1 cellular context compared by ENCODE assay signal in genomic region chr9:99266136-99267023, GRCh38.
A peak's percentile ranks its signal among the peaks of the same experiment; 100 is the strongest.
TF ChIP-seq lines count a peak whose summit lies in the region.

No MANE protein-coding gene starts in this region.

TF ChIP-seq in K562, 482 proteins besides CTCF, POLR2A, EP300 and RAD21 (continued from another document and continues in another):
- TF ChIP-seq, protein P1, sequence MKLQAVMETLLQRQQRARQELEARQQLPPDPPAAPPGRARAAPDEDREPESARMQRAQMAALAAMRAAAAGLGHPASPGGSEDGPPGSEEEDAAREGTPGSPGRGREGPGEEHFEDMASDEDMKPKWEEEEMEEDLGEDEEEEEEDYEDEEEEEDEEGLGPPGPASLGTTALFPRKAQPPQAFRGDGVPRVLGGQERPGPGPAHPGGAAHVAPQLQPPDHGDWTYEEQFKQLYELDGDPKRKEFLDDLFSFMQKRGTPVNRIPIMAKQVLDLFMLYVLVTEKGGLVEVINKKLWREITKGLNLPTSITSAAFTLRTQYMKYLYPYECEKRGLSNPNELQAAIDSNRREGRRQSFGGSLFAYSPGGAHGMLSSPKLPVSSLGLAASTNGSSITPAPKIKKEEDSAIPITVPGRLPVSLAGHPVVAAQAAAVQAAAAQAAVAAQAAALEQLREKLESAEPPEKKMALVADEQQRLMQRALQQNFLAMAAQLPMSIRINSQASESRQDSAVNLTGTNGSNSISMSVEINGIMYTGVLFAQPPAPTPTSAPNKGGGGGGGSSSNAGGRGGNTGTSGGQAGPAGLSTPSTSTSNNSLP (IDR thresholded peaks at IDR 0.05; ENCODE audit: borderline replicate concordance, low read depth, low read length), result no peak
- TF ChIP-seq FOSL1 (tag; conservative IDR thresholded peaks at IDR 0.05) (no peak), XRCC5 (IDR thresholded peaks at IDR 0.05; ENCODE audit: low read depth, low read length) (peak; percentile 58; the same call in 1 of the 2 replicates), BRD4 (IDR thresholded peaks at IDR 0.05) (no peak), ATF7 (IDR thresholded peaks at IDR 0.05) (peak; percentile 43; the same call in 1 of the 2 replicates), KLF6 (CRISPR knock-in tag; IDR thresholded peaks at IDR 0.05; ENCODE audit: borderline replicate concordance) (no peak), ZBTB5 (IDR thresholded peaks at IDR 0.05) (no peak), CBX2 (IDR thresholded peaks at IDR 0.05; ENCODE audit: insufficient read depth, low read length, poor library complexity, severe bottlenecking) (no peak), ZNF174 (CRISPR knock-in tag; IDR thresholded peaks at IDR 0.05) (no peak), GABPB1 (CRISPR knock-in tag; IDR thresholded peaks at IDR 0.05) (no peak), SIX5 (IDR thresholded peaks at IDR 0.05; ENCODE audit: borderline replicate concordance in 1 of 2, insufficient read depth in 1 of 2, low read depth in 1 of 2, low read length in 2 of 2) (no peak), SMAD3 (CRISPR knock-in tag; conservative IDR thresholded peaks at IDR 0.05) (no peak), GATA2 (CRISPR knock-in tag; IDR thresholded peaks at IDR 0.05) (no peak), NFRKB (IDR thresholded peaks at IDR 0.05; ENCODE audit: low read depth) (no peak), CCNT2 (IDR thresholded peaks at IDR 0.05; ENCODE audit: borderline replicate concordance, extremely low read depth, insufficient read length, low read depth, low read length) (no peak), TFAP4 (CRISPR knock-in tag; IDR thresholded peaks at IDR 0.05; ENCODE audit: borderline replicate concordance) (peak; percentile 53; the same call in 1 of the 2 replicates), TRIM24 (IDR thresholded peaks at IDR 0.05) (no peak), GATAD2B (IDR thresholded peaks at IDR 0.05; ENCODE audit: borderline replicate concordance) (no peak), TCF7L2 (IDR thresholded peaks at IDR 0.05; ENCODE audit: low read depth, low read length) (no peak), DLX4 (CRISPR knock-in tag; IDR thresholded peaks at IDR 0.05) (no peak), PRPF4 (IDR thresholded peaks at IDR 0.05; ENCODE audit: insufficient read depth, low read depth, low read length, poor library complexity, severe bottlenecking) (no peak), SMAD1 (IDR thresholded peaks at IDR 0.05; ENCODE audit: low read depth, low read length, partially characterized antibody) (no peak), DEAF1 (CRISPR knock-in tag; IDR thresholded peaks at IDR 0.05) (peak; percentile 88), HDAC8 (tag; IDR thresholded peaks at IDR 0.05) (no peak), MTA3 (IDR thresholded peaks at IDR 0.05; ENCODE audit: borderline replicate concordance) (no peak), ZFP30 (CRISPR knock-in tag; IDR thresholded peaks at IDR 0.05; ENCODE audit: borderline replicate concordance) (no peak), NCOR1 (IDR thresholded peaks at IDR 0.05) (no peak), CXXC5 (CRISPR knock-in tag; IDR thresholded peaks at IDR 0.05) (no peak), JUN (IDR thresholded peaks at IDR 0.05; ENCODE audit: borderline replicate concordance, low read depth, low read length) (peak; percentile 38; the same call in 1 of the 2 replicates), JUN (CRISPR knock-in tag; IDR thresholded peaks at IDR 0.05; ENCODE audit: borderline replicate concordance) (no peak), GTF2A2 (tag; IDR thresholded peaks at IDR 0.05) (no peak), KDM1A (IDR thresholded peaks at IDR 0.05) (peak; percentile 57 to 70; a peak in 3 of 4 replicates), MAZ (CRISPR knock-in tag; conservative IDR thresholded peaks at IDR 0.05 in 1 of 2, IDR thresholded peaks at IDR 0.05 in 1 of 2) (0 out of 4 replicates have a peak, but pooled peaks of 1 of the 2 experiments have one; percentile 31), MLX (CRISPR knock-in tag; conservative IDR thresholded peaks at IDR 0.05) (no peak), SNIP1 (IDR thresholded peaks at IDR 0.05; ENCODE audit: low read depth) (no peak), HDGF (IDR thresholded peaks at IDR 0.05) (no peak), GTF3C2 (IDR thresholded peaks at IDR 0.05; ENCODE audit: borderline replicate concordance, extremely low read depth, insufficient read length) (no peak), ZNF175 (CRISPR knock-in tag; IDR thresholded peaks at IDR 0.05; ENCODE audit: low read depth) (no peak), ERF (CRISPR knock-in tag; IDR thresholded peaks at IDR 0.05) (no peak), NBN (IDR thresholded peaks at IDR 0.05; ENCODE audit: low read depth) (no peak), ETV6 (IDR thresholded peaks at IDR 0.05; ENCODE audit: borderline replicate concordance in 1 of 2, low read depth in 2 of 2, low read length in 1 of 2) (no peak), ETV6 (CRISPR knock-in tag; IDR thresholded peaks at IDR 0.05; ENCODE audit: borderline replicate concordance) (no peak), ZNF212 (CRISPR knock-in tag; IDR thresholded peaks at IDR 0.05) (no peak), EGR1 (conservative IDR thresholded peaks at IDR 0.05) (no peak), SIN3B (IDR thresholded peaks at IDR 0.05; ENCODE audit: low read depth) (no peak), ZNF445 (CRISPR knock-in tag; IDR thresholded peaks at IDR 0.05; ENCODE audit: low read depth) (no peak), CREM (IDR thresholded peaks at IDR 0.05; ENCODE audit: low read depth) (peak; percentile 86), MEF2A (IDR thresholded peaks at IDR 0.05; ENCODE audit: control insufficient read depth, low read depth, low read length) (no peak), NR2C2 (CRISPR knock-in tag; IDR thresholded peaks at IDR 0.05) (no peak), NR2C2 (tag; IDR thresholded peaks at IDR 0.05) (0 out of 2 replicates have a peak, but pooled peaks have one; percentile 19), FOXK2 (conservative IDR thresholded peaks at IDR 0.05 in 1 of 2, IDR thresholded peaks at IDR 0.05 in 1 of 2; ENCODE audit: low read depth in 2 of 2) (0 out of 4 replicates have a peak, but pooled peaks of 1 of the 2 experiments have one; percentile 38), ZNF644 (tag; IDR thresholded peaks at IDR 0.05; ENCODE audit: low read depth) (no peak)
- TF ChIP-seq, protein P2, sequence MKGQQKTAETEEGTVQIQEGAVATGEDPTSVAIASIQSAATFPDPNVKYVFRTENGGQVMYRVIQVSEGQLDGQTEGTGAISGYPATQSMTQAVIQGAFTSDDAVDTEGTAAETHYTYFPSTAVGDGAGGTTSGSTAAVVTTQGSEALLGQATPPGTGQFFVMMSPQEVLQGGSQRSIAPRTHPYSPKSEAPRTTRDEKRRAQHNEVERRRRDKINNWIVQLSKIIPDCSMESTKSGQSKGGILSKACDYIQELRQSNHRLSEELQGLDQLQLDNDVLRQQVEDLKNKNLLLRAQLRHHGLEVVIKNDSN (CRISPR knock-in tag; IDR thresholded peaks at IDR 0.05), result peak; percentile 64
- TF ChIP-seq, protein P3, sequence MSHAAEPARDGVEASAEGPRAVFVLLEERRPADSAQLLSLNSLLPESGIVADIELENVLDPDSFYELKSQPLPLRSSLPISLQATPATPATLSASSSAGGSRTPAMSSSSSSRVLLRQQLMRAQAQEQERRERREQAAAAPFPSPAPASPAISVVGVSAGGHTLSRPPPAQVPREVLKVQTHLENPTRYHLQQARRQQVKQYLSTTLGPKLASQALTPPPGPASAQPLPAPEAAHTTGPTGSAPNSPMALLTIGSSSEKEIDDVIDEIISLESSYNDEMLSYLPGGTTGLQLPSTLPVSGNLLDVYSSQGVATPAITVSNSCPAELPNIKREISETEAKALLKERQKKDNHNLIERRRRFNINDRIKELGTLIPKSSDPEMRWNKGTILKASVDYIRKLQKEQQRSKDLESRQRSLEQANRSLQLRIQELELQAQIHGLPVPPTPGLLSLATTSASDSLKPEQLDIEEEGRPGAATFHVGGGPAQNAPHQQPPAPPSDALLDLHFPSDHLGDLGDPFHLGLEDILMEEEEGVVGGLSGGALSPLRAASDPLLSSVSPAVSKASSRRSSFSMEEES (CRISPR knock-in tag; IDR thresholded peaks at IDR 0.05), result no peak
- TF ChIP-seq, protein P4, sequence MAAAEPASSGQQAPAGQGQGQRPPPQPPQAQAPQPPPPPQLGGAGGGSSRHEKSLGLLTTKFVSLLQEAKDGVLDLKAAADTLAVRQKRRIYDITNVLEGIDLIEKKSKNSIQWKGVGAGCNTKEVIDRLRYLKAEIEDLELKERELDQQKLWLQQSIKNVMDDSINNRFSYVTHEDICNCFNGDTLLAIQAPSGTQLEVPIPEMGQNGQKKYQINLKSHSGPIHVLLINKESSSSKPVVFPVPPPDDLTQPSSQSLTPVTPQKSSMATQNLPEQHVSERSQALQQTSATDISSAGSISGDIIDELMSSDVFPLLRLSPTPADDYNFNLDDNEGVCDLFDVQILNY (CRISPR knock-in tag; IDR thresholded peaks at IDR 0.05), result no peak
- TF ChIP-seq, protein P5, sequence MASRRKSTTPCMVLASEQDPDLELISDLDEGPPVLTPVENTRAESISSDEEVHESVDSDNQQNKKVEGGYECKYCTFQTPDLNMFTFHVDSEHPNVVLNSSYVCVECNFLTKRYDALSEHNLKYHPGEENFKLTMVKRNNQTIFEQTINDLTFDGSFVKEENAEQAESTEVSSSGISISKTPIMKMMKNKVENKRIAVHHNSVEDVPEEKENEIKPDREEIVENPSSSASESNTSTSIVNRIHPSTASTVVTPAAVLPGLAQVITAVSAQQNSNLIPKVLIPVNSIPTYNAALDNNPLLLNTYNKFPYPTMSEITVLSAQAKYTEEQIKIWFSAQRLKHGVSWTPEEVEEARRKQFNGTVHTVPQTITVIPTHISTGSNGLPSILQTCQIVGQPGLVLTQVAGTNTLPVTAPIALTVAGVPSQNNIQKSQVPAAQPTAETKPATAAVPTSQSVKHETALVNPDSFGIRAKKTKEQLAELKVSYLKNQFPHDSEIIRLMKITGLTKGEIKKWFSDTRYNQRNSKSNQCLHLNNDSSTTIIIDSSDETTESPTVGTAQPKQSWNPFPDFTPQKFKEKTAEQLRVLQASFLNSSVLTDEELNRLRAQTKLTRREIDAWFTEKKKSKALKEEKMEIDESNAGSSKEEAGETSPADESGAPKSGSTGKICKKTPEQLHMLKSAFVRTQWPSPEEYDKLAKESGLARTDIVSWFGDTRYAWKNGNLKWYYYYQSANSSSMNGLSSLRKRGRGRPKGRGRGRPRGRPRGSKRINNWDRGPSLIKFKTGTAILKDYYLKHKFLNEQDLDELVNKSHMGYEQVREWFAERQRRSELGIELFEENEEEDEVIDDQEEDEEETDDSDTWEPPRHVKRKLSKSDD (conservative IDR thresholded peaks at IDR 0.05; ENCODE audit: low read length), result no peak
